1 cellular context compared by ENCODE assay signal in genomic region chr20:14333734-14334133, GRCh38.
TF ChIP-seq lines count a peak whose summit lies in the region.

No MANE protein-coding gene starts in this region.

TF ChIP-seq in HepG2, 621 proteins besides CTCF, POLR2A, EP300 and RAD21 (continued from another document):
- TF ChIP-seq, protein P1, sequence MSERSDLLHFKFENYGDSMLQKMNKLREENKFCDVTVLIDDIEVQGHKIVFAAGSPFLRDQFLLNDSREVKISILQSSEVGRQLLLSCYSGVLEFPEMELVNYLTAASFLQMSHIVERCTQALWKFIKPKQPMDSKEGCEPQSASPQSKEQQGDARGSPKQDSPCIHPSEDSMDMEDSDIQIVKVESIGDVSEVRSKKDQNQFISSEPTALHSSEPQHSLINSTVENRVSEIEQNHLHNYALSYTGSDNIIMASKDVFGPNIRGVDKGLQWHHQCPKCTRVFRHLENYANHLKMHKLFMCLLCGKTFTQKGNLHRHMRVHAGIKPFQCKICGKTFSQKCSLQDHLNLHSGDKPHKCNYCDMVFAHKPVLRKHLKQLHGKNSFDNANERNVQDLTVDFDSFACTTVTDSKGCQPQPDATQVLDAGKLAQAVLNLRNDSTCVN (CRISPR knock-in tag; IDR thresholded peaks at IDR 0.05; ENCODE audit: borderline replicate concordance), result no peak
- TF ChIP-seq SATB2 (CRISPR knock-in tag; IDR thresholded peaks at IDR 0.05) (no peak), ZNF12 (CRISPR knock-in tag; IDR thresholded peaks at IDR 0.05) (no peak)
